8 cellular contexts compared by ENCODE assay signal in the genomic region with DNA sequence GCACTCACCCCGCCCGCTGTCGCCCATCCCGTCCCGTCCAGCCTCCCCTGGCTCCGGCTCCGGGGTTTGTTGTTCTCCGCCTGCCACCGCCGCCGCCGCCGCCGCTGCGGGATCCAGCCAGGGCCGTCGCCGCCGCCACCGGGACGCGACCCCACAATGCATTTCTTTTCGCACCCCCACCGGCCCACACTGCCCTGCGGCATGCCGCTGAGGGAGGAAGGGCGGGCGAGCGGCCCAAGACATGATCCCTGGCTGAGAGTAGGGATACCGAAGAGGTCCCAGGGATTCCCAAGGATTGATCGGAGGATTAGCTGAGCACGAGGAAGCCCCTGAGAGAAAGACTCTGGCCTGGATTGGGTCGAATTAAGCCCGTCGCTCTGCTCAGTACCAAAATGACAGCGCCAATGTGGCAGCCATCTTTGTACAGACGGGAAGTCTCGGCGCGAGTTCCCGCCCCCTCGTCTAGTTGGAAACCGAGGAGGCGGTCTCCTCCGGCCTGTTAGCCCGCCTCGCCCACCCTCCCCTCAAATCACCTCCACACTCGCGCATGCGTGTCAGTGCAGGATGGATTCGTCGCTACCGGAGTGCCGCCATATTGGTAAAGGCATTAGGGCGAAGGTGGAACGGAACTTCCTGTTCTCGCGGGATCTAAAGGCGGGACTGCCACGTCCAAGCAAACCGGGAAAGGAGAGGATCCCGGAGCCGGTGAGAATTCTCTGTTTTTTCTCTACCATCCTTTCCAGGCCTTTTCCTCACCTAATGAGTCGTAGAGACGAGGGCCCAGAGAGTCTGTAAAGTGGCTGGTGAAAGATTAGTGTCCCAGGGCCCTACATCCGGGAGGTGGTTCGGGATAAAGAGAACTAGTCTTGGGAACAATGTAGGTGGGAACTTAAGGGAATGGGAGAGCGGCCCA. TPM values are rescaled to one million over a fixed set of nuclear protein-coding genes. Genes with fewer than 3 reads are reported as not detected.
DNase-seq lines count a peak whose midpoint lies in the region; ATAC-seq and TF ChIP-seq lines count a peak whose summit lies in the region.

A gene (minus strand): TSS at position 432 of the 913 bp plus-strand sequence. CDS start 189 bp downstream, at position 243.
A gene with protein sequence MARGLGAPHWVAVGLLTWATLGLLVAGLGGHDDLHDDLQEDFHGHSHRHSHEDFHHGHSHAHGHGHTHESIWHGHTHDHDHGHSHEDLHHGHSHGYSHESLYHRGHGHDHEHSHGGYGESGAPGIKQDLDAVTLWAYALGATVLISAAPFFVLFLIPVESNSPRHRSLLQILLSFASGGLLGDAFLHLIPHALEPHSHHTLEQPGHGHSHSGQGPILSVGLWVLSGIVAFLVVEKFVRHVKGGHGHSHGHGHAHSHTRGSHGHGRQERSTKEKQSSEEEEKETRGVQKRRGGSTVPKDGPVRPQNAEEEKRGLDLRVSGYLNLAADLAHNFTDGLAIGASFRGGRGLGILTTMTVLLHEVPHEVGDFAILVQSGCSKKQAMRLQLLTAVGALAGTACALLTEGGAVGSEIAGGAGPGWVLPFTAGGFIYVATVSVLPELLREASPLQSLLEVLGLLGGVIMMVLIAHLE (plus strand): TSS at position 634 of the 913 bp plus-strand sequence. CDS start 379 bp downstream, outside the sequence.

- H3K4me3 ChIP-seq in GM06990 (replicated peaks; ENCODE audit: low read depth, low read length): peak within 1 kb of the TSS; percentile 97
- peak within 1 kb of the TSS; percentile 81 for H3K4me3 ChIP-seq in osteoblast (ENCODE audit: insufficient read depth, low read length)
- H3K4me3 ChIP-seq in testis: peak within 1 kb of the TSS; percentile 82

- H3K36me3 ChIP-seq in GM06990 (ENCODE audit: control insufficient read depth, insufficient read depth, low read length): peaks cover 20% of the 10 kb centered on the region
- H3K36me3 ChIP-seq in osteoblast (ENCODE audit: insufficient read depth, low read length): peaks cover 48% of the 10 kb centered on the region
- no peaks in the 10 kb centered on the region for H3K36me3 ChIP-seq in testis (ENCODE audit: low read depth, missing control alignments)

- peak; percentile 95 for DNase-seq in GM06990 (ENCODE audit: extremely low read depth, insufficient read length)
- DNase-seq in NCI-H1417 treated with DMSO at 0.1 percent for 48 hours (lab: John Stamatoyannopoulos, UW): peak; percentile 80
- peak; percentile 97 to 98 for DNase-seq in SW 1271 (lab: John Stamatoyannopoulos, UW)
- peak; percentile 94 for DNase-seq in activated naive CD8-positive, alpha-beta T cell treated with anti-CD3 and anti-CD28 coated beads, Interleukin-2, amount 10 ng/mL, durations not matched to agents 7 days and 5 days
- DNase-seq in glutamatergic neuron: peak; percentile 99
- DNase-seq in osteoblast (ENCODE audit: insufficient read length, low spot score, missing footprints): peak; percentile 100
- DNase-seq in testis: peak; percentile 99

- intact Hi-C loops in testis (cut with DNase I; ENCODE audit: low total_unique reads): loop anchor here (10.0 kb wide), 1 partner anchor 114 kb away; a partner anchor contains a TSS

- POLR2A ChIA-PET in activated naive CD8-positive, alpha-beta T cell treated with anti-CD3 and anti-CD28 coated beads, Interleukin-2, amount 10 ng/mL, durations not matched to agents 7 days and 5 days (lab: Charles Lee): interaction anchor here (0.5 to 1.5 kb wide), 8 partner anchors 8 to 341 kb away, joined by 3 to 9 read pairs (median 4); a partner anchor contains a TSS

- H3K4me1 Mint-ChIP-seq in activated naive CD8-positive, alpha-beta T cell treated with anti-CD3 and anti-CD28 coated beads, Interleukin-2, amount 10 ng/mL, durations not matched to agents 7 days and 5 days: peaks cover 49% of the 10 kb centered on the region
- peaks cover 29% of the 10 kb centered on the region for H3K4me1 Mint-ChIP-seq in glutamatergic neuron (ENCODE audit: low read depth, unreplicated experiment)

- peak; percentile 66 for ATAC-seq in HG02678 (IDR thresholded peaks at IDR 0.05; ENCODE audit: unreplicated experiment)
- peak; percentile 71 for ATAC-seq in activated naive CD8-positive, alpha-beta T cell treated with anti-CD3 and anti-CD28 coated beads, Interleukin-2, amount 10 ng/mL, durations not matched to agents 7 days and 5 days (ENCODE audit: low read depth)

- peaks cover 67% of the 10 kb centered on the region for H3K79me2 ChIP-seq in osteoblast (ENCODE audit: insufficient read depth, low read length)

- 0 to 1% methylated on average over 27 to 65 of the region's 68 CpGs for WGBS in testis, 2 donors

- peak within 1 kb of the TSS; percentile 89 for H2AFZ ChIP-seq in osteoblast (ENCODE audit: low read length)

- H3K9me3 Mint-ChIP-seq in activated naive CD8-positive, alpha-beta T cell treated with anti-CD3 and anti-CD28 coated beads, Interleukin-2, amount 10 ng/mL, durations not matched to agents 7 days and 5 days: no peaks in the 10 kb centered on the region
- H3K9me3 Mint-ChIP-seq in glutamatergic neuron (ENCODE audit: unreplicated experiment): peaks cover 17% of the 10 kb centered on the region

- peak within 1 kb of the TSS; percentile 98 for H3K27ac ChIP-seq in osteoblast (ENCODE audit: low read depth, low read length)
- H3K27ac ChIP-seq in testis: peak within 1 kb of the TSS; percentile 91 to 94

- TF ChIP-seq CTCF in GM06990 (IDR thresholded peaks at IDR 0.05; ENCODE audit: insufficient read depth, low read length, poor library complexity, severe bottlenecking) (no peak), glutamatergic neuron (IDR thresholded peaks at IDR 0.05; ENCODE audit: partially characterized antibody, unreplicated experiment) (no peak), osteoblast (IDR thresholded peaks at IDR 0.05; ENCODE audit: extremely low read depth, low read depth, low read length) (no peak), testis (IDR thresholded peaks at IDR 0.05) (no peak)

- peaks cover 63% of the 10 kb centered on the region for H4K20me1 ChIP-seq in osteoblast (ENCODE audit: insufficient read depth, low read length)

- H3K27ac Mint-ChIP-seq in activated naive CD8-positive, alpha-beta T cell treated with anti-CD3 and anti-CD28 coated beads, Interleukin-2, amount 10 ng/mL, durations not matched to agents 7 days and 5 days: peak within 1 kb of the TSS; percentile 96
- H3K27ac Mint-ChIP-seq in glutamatergic neuron (ENCODE audit: unreplicated experiment): peak within 1 kb of the TSS; percentile 95

- no peak for TF ChIP-seq POLR2A in testis (IDR thresholded peaks at IDR 0.05)

- H3K27me3 Mint-ChIP-seq in activated naive CD8-positive, alpha-beta T cell treated with anti-CD3 and anti-CD28 coated beads, Interleukin-2, amount 10 ng/mL, durations not matched to agents 7 days and 5 days: no peaks in the 10 kb centered on the region
- H3K27me3 Mint-ChIP-seq in glutamatergic neuron (ENCODE audit: unreplicated experiment): peaks cover 14% of the 10 kb centered on the region

- H3K27me3 ChIP-seq in GM06990 (replicated peaks; ENCODE audit: control insufficient read depth, insufficient read depth, low read length) (no peaks in the 10 kb centered on the region), osteoblast (ENCODE audit: insufficient read depth, low read length) (no peaks in the 10 kb centered on the region), testis (no peaks in the 10 kb centered on the region)

- H3K9me3 ChIP-seq in osteoblast (ENCODE audit: low read depth, low read length) (no peaks in the 10 kb centered on the region), testis (no peaks in the 10 kb centered on the region)

- peak within 1 kb of the TSS; percentile 99 for H3K4me2 ChIP-seq in osteoblast (ENCODE audit: insufficient read depth, low read length)

- H3K4me1 ChIP-seq in osteoblast (ENCODE audit: insufficient read depth, low read length) (peaks cover 53% of the 10 kb centered on the region), testis (peaks cover 44% of the 10 kb centered on the region)

- peaks cover 35% of the 10 kb centered on the region for H3K36me3 Mint-ChIP-seq in activated naive CD8-positive, alpha-beta T cell treated with anti-CD3 and anti-CD28 coated beads, Interleukin-2, amount 10 ng/mL, durations not matched to agents 7 days and 5 days
- H3K36me3 Mint-ChIP-seq in glutamatergic neuron (ENCODE audit: unreplicated experiment): no peaks in the 10 kb centered on the region

- H3K4me3 Mint-ChIP-seq in activated naive CD8-positive, alpha-beta T cell treated with anti-CD3 and anti-CD28 coated beads, Interleukin-2, amount 10 ng/mL, durations not matched to agents 7 days and 5 days: peak within 1 kb of the TSS; percentile 96
- peak within 1 kb of the TSS; percentile 99 for H3K4me3 Mint-ChIP-seq in glutamatergic neuron (ENCODE audit: unreplicated experiment)

RNA-seq across cellular contexts. Expression of the first gene that starts in this region (rescaled TPM):
- 10 to 100 TPM; 54.6 to 60.0 TPM for total RNA-seq in activated naive CD8-positive, alpha-beta T cell treated with anti-CD3 and anti-CD28 coated beads, Interleukin-2, amount 10 ng/mL, durations not matched to agents 7 days and 5 days
- total RNA-seq in glutamatergic neuron (ENCODE audit: unreplicated experiment): 45.3 TPM
- 19.2 and 20.9 TPM in 2 replicates for total RNA-seq in osteoblast
- 10 to 100 TPM; 42.9 to 47.3 TPM for total RNA-seq in testis
- 45.2 TPM for polyA plus RNA-seq in testis (ENCODE audit: insufficient read depth, low read depth, low replicate concordance)

RNA-seq across cellular contexts. Expression of the second gene that starts in this region (rescaled TPM):
- total RNA-seq in activated naive CD8-positive, alpha-beta T cell treated with anti-CD3 and anti-CD28 coated beads, Interleukin-2, amount 10 ng/mL, durations not matched to agents 7 days and 5 days: 10 to 100 TPM; 41.7 to 44.8 TPM
- total RNA-seq in glutamatergic neuron (ENCODE audit: unreplicated experiment) (92.8 TPM), osteoblast (108 and 109 TPM in 2 replicates), testis (10 to 100 TPM; 79.1 to 85.7 TPM)
- 87.7 TPM for polyA plus RNA-seq in testis (ENCODE audit: insufficient read depth, low read depth, low replicate concordance)

Comparison
In these comparisons a context has a peak if more than half of its experiments do, and no peak if none do; other contexts are left out.
1. Peak in every context shown above with its lines: DNase-seq, ATAC-seq, H3K4me3 ChIP-seq and H3K27ac ChIP-seq.